In the genomic region with DNA sequence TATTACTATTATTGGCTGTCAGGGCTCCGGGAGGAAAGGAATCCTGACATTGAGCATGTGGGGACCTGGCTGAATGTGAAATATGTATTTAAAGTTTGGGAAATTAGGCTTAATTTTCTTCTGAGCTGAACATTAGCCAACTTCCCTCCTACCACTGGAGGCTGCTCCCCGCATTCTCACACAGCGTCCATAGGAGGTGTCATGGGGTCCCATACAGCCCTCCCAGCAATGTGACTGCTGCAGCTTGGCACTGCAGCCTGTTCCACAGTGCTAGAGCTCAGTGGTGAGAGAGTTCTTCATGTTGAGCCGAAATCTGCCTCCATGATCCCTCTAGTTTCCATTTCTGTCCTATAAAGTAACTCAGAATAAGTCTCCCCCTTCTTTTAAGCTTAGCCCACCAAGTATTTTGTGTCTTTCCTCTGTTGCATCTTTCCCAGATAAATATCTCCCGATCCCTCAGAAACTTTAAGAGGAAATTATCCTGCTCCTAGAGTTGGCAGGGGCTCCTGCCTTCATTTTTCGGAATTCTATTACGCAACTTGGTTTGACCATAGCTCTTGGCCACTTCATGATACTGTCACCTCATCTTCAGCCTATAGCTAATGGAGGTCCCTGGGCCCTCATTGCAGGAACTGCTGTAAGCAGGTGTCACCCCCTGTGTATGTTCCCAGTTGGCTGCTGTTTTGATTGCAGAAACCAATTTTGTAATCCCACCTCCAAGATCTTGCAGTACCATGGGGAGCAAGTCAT, we compare ENCODE assay signal across 2 cellular contexts.
A peak's percentile ranks its signal among the peaks of the same experiment; 100 is the strongest.
TF ChIP-seq lines count a peak whose summit lies in the region.

No MANE protein-coding gene starts in this region.

TF ChIP-seq in IMR-90, 13 proteins besides CTCF, POLR2A, EP300 and RAD21:
- TF ChIP-seq CEBPB (IDR thresholded peaks at IDR 0.05; ENCODE audit: low read depth, low read length) (peak; percentile 77), CHD1 (IDR thresholded peaks at IDR 0.05; ENCODE audit: low read depth, low read length) (no peak)

TF ChIP-seq in K562, 482 proteins besides CTCF, POLR2A, EP300 and RAD21:
- TF ChIP-seq CEBPB (tag; IDR thresholded peaks at IDR 0.05) (0 out of 2 replicates have a peak, but pooled peaks have one; percentile 31), CEBPG (CRISPR knock-in tag; IDR thresholded peaks at IDR 0.05) (no peak), CEBPG (tag; conservative IDR thresholded peaks at IDR 0.05 in 1 of 2, IDR thresholded peaks at IDR 0.05 in 1 of 2) (0 out of 4 replicates have a peak, but pooled peaks of 1 of the 2 experiments have one; percentile 45), ZNF174 (CRISPR knock-in tag; IDR thresholded peaks at IDR 0.05) (no peak)
TF ChIP-seq in K562: peak in this region for 2.
